ENCODE assay signal across 8 cellular contexts in the genomic region with DNA sequence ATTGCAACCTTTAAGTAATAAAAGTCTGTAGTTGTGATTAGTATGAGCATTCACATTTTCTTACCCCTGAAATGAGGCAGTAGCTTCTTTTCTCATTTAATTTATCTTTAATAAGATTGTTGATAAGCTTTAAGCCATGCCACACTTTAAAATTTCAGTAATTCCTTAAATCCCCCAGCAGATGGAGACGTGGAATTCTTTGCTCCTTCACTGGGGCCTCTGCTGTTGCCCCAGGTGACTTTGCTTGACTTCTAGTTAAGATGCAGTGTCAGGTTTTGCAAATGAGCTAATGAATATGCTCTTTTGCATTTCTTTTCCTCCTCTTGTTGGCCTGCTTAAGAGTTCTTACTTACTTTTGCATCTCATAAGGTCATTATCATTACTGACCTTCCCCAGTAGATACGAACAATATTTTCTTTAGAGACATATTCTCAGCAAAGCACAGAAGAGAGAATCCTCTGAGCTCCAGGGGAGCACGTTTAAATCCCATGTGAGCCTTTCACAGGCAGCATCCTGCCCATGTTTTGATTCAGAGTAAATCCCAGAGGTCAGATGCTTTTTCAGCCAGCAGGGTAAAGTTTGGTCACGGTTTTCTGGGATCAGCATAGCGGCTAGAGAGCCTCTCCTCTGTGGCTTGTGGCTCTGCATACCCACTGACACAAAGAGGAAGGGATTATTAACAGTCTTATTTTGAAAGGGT.
DNase-seq lines count a peak whose midpoint lies in the region; ATAC-seq and TF ChIP-seq lines count a peak whose summit lies in the region.

No MANE protein-coding gene starts in this region.

- no peak overlapping the region for H3K9ac ChIP-seq in SK-N-MC (ENCODE audit: insufficient read length)

- H3K9me3 ChIP-seq in A673 (ENCODE audit: low read depth, low read length, poor library complexity, severe bottlenecking) (peaks cover 6% of the 10 kb centered on the region), SK-N-MC (ENCODE audit: low read depth, low read length) (no peaks in the 10 kb centered on the region), thoracic aorta (no peaks in the 10 kb centered on the region)

- CTCF ChIA-PET in A673 (lab: Charles Lee), result no interaction called here

- no peaks in the 10 kb centered on the region for H3K36me3 ChIP-seq in A673 (ENCODE audit: insufficient read depth, low read length, poor library complexity, severe bottlenecking)
- H3K36me3 ChIP-seq in SK-N-MC (ENCODE audit: insufficient read depth, low read length), result no peaks in the 10 kb centered on the region
- H3K36me3 ChIP-seq in thoracic aorta, result no peaks in the 10 kb centered on the region

- ATAC-seq in left ventricle myocardium superior (peak; percentile 55), thoracic aorta (ENCODE audit: insufficient number of reproducible peaks, low FRiP score, low read depth) (no peak)

- DNase-seq in A673 (ENCODE audit: low spot score) (peak; percentile 1), HFF-Myc (ENCODE audit: extremely low read depth, low read depth) (no peak), SK-N-MC (ENCODE audit: low read depth, low spot score) (peak; percentile 2), left ventricle myocardium superior (no peak), thoracic aorta (ENCODE audit: low spot score) (no peak), activated gamma-delta T cell (lab: John Stamatoyannopoulos, UW) (no peak), putamen (ENCODE audit: low spot score) (no peak)
- DNase-seq in activated CD4-positive, alpha-beta T cell treated with anti-CD3 and anti-CD28 coated beads for 4 hours, result no peak

- no TSS peak for BruUV-seq in A673 (replicated peaks; lab: Mats Ljungman, UMichigan)

- intact Hi-C loops in A673 (cut with micrococcal nuclease; ENCODE audit: unreplicated experiment) (no loop called here), left ventricle myocardium superior (cut with micrococcal nuclease) (no loop called here)

- TF ChIP-seq CTCF in A673 (conservative IDR thresholded peaks at IDR 0.05; ENCODE audit: low read depth, low read length) (peak; percentile 28; the same call in 1 of the 2 replicates), HFF-Myc (IDR thresholded peaks at IDR 0.05; ENCODE audit: low read depth, low read length, missing control alignments) (peak; percentile 44), thoracic aorta (IDR thresholded peaks at IDR 0.05) (peak; percentile 43)

- no peaks in the 10 kb centered on the region for H3K4me1 ChIP-seq in A673 (ENCODE audit: insufficient read depth, low read length, poor library complexity, severe bottlenecking)
- no peaks in the 10 kb centered on the region for H3K4me1 ChIP-seq in thoracic aorta (ENCODE audit: control insufficient read depth in 1 of 2, low read depth in 2 of 2)

- H3K4me3 ChIP-seq in A673 (ENCODE audit: low read depth, low read length, poor library complexity, severe bottlenecking) (no peak overlapping the region), HFF-Myc (replicated peaks; ENCODE audit: low read depth, low read length) (no peak overlapping the region), SK-N-MC (no peak overlapping the region), thoracic aorta (no peak overlapping the region)

- POLR2A ChIA-PET in A673 (lab: Charles Lee; ENCODE audit: low non-redundant PET), result no interaction called here

- no peak overlapping the region for H3K27ac ChIP-seq in A673 (ENCODE audit: low read depth, low read length, poor library complexity, severe bottlenecking)
- no peak overlapping the region for H3K27ac ChIP-seq in SK-N-MC
- no peak overlapping the region for H3K27ac ChIP-seq in thoracic aorta

- H3K27me3 ChIP-seq in A673 (replicated peaks; ENCODE audit: insufficient read depth, low read depth, low read length, poor library complexity) (no peaks in the 10 kb centered on the region), thoracic aorta (replicated peaks; ENCODE audit: insufficient read depth) (no peaks in the 10 kb centered on the region)

Comparison
In these comparisons a context has a peak if more than half of its experiments do, and no peak if none do; other contexts are left out.
1. DNase-seq: peak in A673 (single experiment) and SK-N-MC (single experiment); none in HFF-Myc (single experiment), left ventricle myocardium superior (single experiment), thoracic aorta (single experiment), activated gamma-delta T cell (single experiment), activated CD4-positive, alpha-beta T cell treated with anti-CD3 and anti-CD28 coated beads for 4 hours (0 of 2) and putamen (single experiment).
2. Peak in every context shown above with its lines, with median percentiles within 50 percentile points of each other: CTCF ChIP-seq.